Comparison of ENCODE assay signal across 21 cellular contexts in the genomic region with DNA sequence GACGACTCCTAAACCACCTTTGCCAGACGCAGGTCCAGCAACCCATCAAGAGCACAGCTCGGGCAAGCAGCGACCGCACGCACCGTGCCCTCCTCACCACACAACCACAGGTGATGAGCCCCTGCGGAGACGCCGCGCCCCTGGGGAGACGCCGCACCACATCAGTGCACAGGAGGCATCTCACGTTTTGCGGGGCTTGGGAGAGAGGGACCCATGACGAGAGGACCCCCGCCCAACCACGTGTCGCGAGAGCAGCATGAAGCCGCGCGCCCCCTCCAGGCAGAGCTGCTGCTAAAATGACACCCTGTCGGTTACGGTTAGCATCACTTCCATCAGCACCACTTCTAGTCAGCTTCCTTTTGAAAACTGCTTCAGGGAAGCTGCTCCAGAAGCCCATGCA. TPM values are rescaled to one million over a fixed set of nuclear protein-coding genes. Genes with fewer than 3 reads are reported as not detected.
A peak's percentile ranks its signal among the peaks of the same experiment; 100 is the strongest.
DNase-seq lines count a peak whose midpoint lies in the region; ATAC-seq, FAIRE-seq and TF ChIP-seq lines count a peak whose summit lies in the region.
"Had no signal": no experiment of that assay in that cellular context is flagged by ENCODE, and none has a peak within 500 bp of the region (broad histone marks: within the 10 kb centered on the region; RNA-seq: fewer than 3 reads in every experiment).

No MANE protein-coding gene starts in this region.

- TF ChIP-seq POLR2A in HepG2 (IDR thresholded peaks at IDR 0.05; ENCODE audit: insufficient read depth in 1 of 2, low read depth in 2 of 2, low read length in 2 of 2) (no peak), right lobe of liver (IDR thresholded peaks at IDR 0.05) (no peak)

- ATAC-seq in HepG2 (no peak; the same call in 2 of the 3 replicates), right lobe of liver (no peak), GM19455 (IDR thresholded peaks at IDR 0.05; ENCODE audit: unreplicated experiment) (no peak), GM21447 (IDR thresholded peaks at IDR 0.05; ENCODE audit: unreplicated experiment) (no peak)

- no peak overlapping the region for H3K4ac ChIP-seq in neuronal stem cell (ENCODE audit: low read length)

- H3K27me3 ChIP-seq in HepG2 (ENCODE audit: control insufficient read depth in 1 of 2, insufficient read depth in 2 of 2, low read length in 2 of 2) = no peaks in the 10 kb centered on the region
- no peaks in the 10 kb centered on the region for H3K27me3 ChIP-seq in right lobe of liver
- no peaks in the 10 kb centered on the region for H3K27me3 ChIP-seq in neuronal stem cell (ENCODE audit: control insufficient read depth in 3 of 3, insufficient read depth in 3 of 3, low read depth in 1 of 3, low read length in 3 of 3)
- H3K27me3 ChIP-seq in Caco-2 (replicated peaks; ENCODE audit: control insufficient read depth, insufficient read depth, low read length) = no peaks in the 10 kb centered on the region

- H3K36me3 Mint-ChIP-seq in immature natural killer cell = peaks cover 23 to 53% (median 33%) of the 10 kb centered on the region in 3 donors
- H3K36me3 Mint-ChIP-seq in Caco-2 (ENCODE audit: insufficient read depth, unreplicated experiment) = peaks cover 92% of the 10 kb centered on the region

- peaks cover 12% of the 10 kb centered on the region for H3K79me1 ChIP-seq in neuronal stem cell (ENCODE audit: low read depth, low read length)

- H2BK12ac ChIP-seq in neuronal stem cell (ENCODE audit: low read length) = peak overlapping the region; percentile 78

- H3K14ac ChIP-seq in neuronal stem cell (ENCODE audit: low read length) = no peak overlapping the region

- peaks cover 10 to 28% (median 25%) of the 10 kb centered on the region in 3 donors for H3K27me3 Mint-ChIP-seq in immature natural killer cell (ENCODE audit: low read depth in 3 of 3)
- no peaks in the 10 kb centered on the region for H3K27me3 Mint-ChIP-seq in Caco-2 (ENCODE audit: insufficient read depth, unreplicated experiment)
- H3K27me3 Mint-ChIP-seq: B cell; CD4-positive, alpha-beta memory T cell had no signal

- H3K9ac ChIP-seq in HepG2 (ENCODE audit: insufficient read depth, low read depth, low read length) (no peak overlapping the region), neuronal stem cell (ENCODE audit: low read depth, low read length, poor library complexity) (no peak overlapping the region)

- no peak for TF ChIP-seq CTCF in HepG2 (CRISPR knock-in tag; IDR thresholded peaks at IDR 0.05)
- TF ChIP-seq CTCF in right lobe of liver (IDR thresholded peaks at IDR 0.05) = no peak
- TF ChIP-seq CTCF in Caco-2 (IDR thresholded peaks at IDR 0.05; ENCODE audit: insufficient read depth in 1 of 2, low read depth in 1 of 2, low read length in 1 of 2, severe bottlenecking in 1 of 2, unreplicated experiment in 1 of 2) = no peak

- no peak for FAIRE-seq in HepG2 (lab: Jason Lieb, UNC)
- FAIRE-seq: A204.1, G401.6, GM12892, H54 had no signal

- H3K9me3 Mint-ChIP-seq in immature natural killer cell (no peaks in the 10 kb centered on the region), Caco-2 (ENCODE audit: unreplicated experiment) (no peaks in the 10 kb centered on the region)
- H3K9me3 Mint-ChIP-seq: CD4-positive, alpha-beta memory T cell; HFFc6 had no signal

- H3K27ac ChIP-seq in HepG2 (ENCODE audit: extremely low read length, insufficient read depth, low read length) (no peak overlapping the region), right lobe of liver (no peak overlapping the region), neuronal stem cell (replicated peaks; ENCODE audit: low read length) (no peak overlapping the region)
- H3K27ac ChIP-seq: 22Rv1 had no signal

- in situ Hi-C loops in HepG2 (cut with HindIII; ENCODE audit: extremely low pct_ligation_motif_present, low pct_unique_long_range_greater_than_20kb) = no loop called here

- no TSS peak for BruUV-seq in HepG2 (replicated peaks; lab: Mats Ljungman, UMichigan)
- BruUV-seq in Caco-2 (replicated peaks; lab: Mats Ljungman, UMichigan) = no TSS peak

- H4K8ac ChIP-seq in neuronal stem cell (ENCODE audit: low read depth, low read length) = no peak overlapping the region

- H3K27ac Mint-ChIP-seq in immature natural killer cell (peak overlapping the region in 4 of 6 donors; percentile 53 to 83 (median 78)), Caco-2 (ENCODE audit: unreplicated experiment) (no peak overlapping the region)
- H3K27ac Mint-ChIP-seq: B cell; CD4-positive, alpha-beta memory T cell; HFFc6 had no signal

- TF ChIP-seq EP300 in HepG2 (IDR thresholded peaks at IDR 0.05; ENCODE audit: low read depth in 2 of 2, low read length in 2 of 2) (no peak), HepG2 (CRISPR knock-in tag; IDR thresholded peaks at IDR 0.05; ENCODE audit: borderline replicate concordance) (no peak)

- H3K4me1 ChIP-seq in HepG2 (ENCODE audit: insufficient read depth, low read length) (peaks cover 14% of the 10 kb centered on the region), right lobe of liver (no peaks in the 10 kb centered on the region), neuronal stem cell (ENCODE audit: control insufficient read depth in 2 of 2, insufficient read depth in 1 of 2, low read depth in 1 of 2, low read length in 2 of 2) (peaks cover 6 to 11% of the 10 kb centered on the region in 2 donors), Caco-2 (no peaks in the 10 kb centered on the region)
- H3K4me1 ChIP-seq: HAP-1 had no signal

- H4K20me1 ChIP-seq in HepG2 (ENCODE audit: insufficient read depth, low read length) = peaks cover 3% of the 10 kb centered on the region; the same call in 1 of the 2 replicates

- H3K79me2 ChIP-seq in HepG2 (ENCODE audit: insufficient read depth, low read length) = no peaks in the 10 kb centered on the region

- H3K36me3 ChIP-seq in HepG2 (replicated peaks in 1 of 2; ENCODE audit: control insufficient read depth in 1 of 2, insufficient read depth in 2 of 2, low read length in 2 of 2) (peaks cover 22 to 52% of the 10 kb centered on the region in 2 experiments), right lobe of liver (no peaks in the 10 kb centered on the region), neuronal stem cell (replicated peaks in 1 of 2; ENCODE audit: control insufficient read depth in 2 of 2, insufficient read depth in 2 of 2, low read length in 2 of 2) (peaks cover 14 to 70% of the 10 kb centered on the region in 2 donors), Caco-2 (ENCODE audit: control insufficient read depth, insufficient read depth, low read length) (peaks cover 3% of the 10 kb centered on the region)

- DNase-seq in HepG2 (ENCODE audit: low spot score) = no peak
- DNase-seq in right lobe of liver = no peak
- DNase-seq in immature natural killer cell = no peak
- no peak for DNase-seq in neuronal stem cell (ENCODE audit: low spot score)
- DNase-seq in Caco-2 = no peak
- DNase-seq: C1 segment of cervical spinal cord; CD4-positive, alpha-beta memory T cell; COR-L47; DMS153; DND-41; GOT3; HFFc6 had no signal

- no peak overlapping the region for H2BK120ac ChIP-seq in neuronal stem cell (ENCODE audit: low read depth, low read length)

- intact Hi-C loops in HepG2 (cut with micrococcal nuclease; ENCODE audit: unreplicated experiment) (no loop called here), right lobe of liver (cut with DNase I) (no loop called here), Caco-2 (cut with micrococcal nuclease; ENCODE audit: unreplicated experiment) (no loop called here)

- H3K4me2 ChIP-seq in HepG2 (ENCODE audit: low read depth, low read length) = no peak overlapping the region
- no peak overlapping the region for H3K4me2 ChIP-seq in neuronal stem cell (ENCODE audit: insufficient read depth, low read length, poor library complexity, severe bottlenecking)

- no peak overlapping the region for H2BK15ac ChIP-seq in neuronal stem cell (ENCODE audit: low read length)

- H3K9me3 ChIP-seq in HepG2 (ENCODE audit: low read length) (no peaks in the 10 kb centered on the region), right lobe of liver (no peaks in the 10 kb centered on the region), neuronal stem cell (replicated peaks in 1 of 2; ENCODE audit: control insufficient read depth in 2 of 2, insufficient read depth in 1 of 2, low read depth in 1 of 2, low read length in 2 of 2) (peaks cover 0 to 5% of the 10 kb centered on the region in 2 donors), Caco-2 (no peaks in the 10 kb centered on the region)
- H3K9me3 ChIP-seq: HAP-1 had no signal

- CTCF ChIA-PET in HepG2 (lab: Yijun Ruan, JAX; ENCODE audit: low intra/inter-chr PET ratio, low total read pairs) = no interaction called here
- CTCF ChIA-PET in Caco-2 (lab: Charles Lee) = no interaction called here

- no peak overlapping the region for H4K91ac ChIP-seq in neuronal stem cell (ENCODE audit: low read depth, low read length, poor library complexity)

- H3K4me3 ChIP-seq in HepG2 (replicated peaks in 1 of 3; ENCODE audit: insufficient read depth in 1 of 3, low read depth in 2 of 3, low read length in 3 of 3) = no peak overlapping the region
- no peak overlapping the region for H3K4me3 ChIP-seq in right lobe of liver
- H3K4me3 ChIP-seq in neuronal stem cell (ENCODE audit: low read length in 2 of 2) = peak overlapping the region in 1 of 2 donors; percentile 51
- H3K4me3 ChIP-seq in Caco-2 (ENCODE audit: low read depth, low read length) = no peak overlapping the region
- H3K4me3 ChIP-seq: HAP-1 had no signal

- WGBS in HepG2 (ENCODE audit: low lambda C conversion rate) = 97% methylated on average over 17 of the region's 25 CpGs
- 100% methylated on average over 7 of the region's 25 CpGs for WGBS in right lobe of liver (ENCODE audit: insufficient coverage, low coverage, low lambda C conversion rate, missing lambda C conversion rate)
- no CpG with 5 or more reads among the region's 25 CpGs for WGBS in neuronal stem cell (ENCODE audit: extremely low coverage in 2 of 2, insufficient read length in 2 of 2, insufficient replicate concordance in 1 of 2), 2 donors

- no peak overlapping the region for H2BK5ac ChIP-seq in neuronal stem cell (ENCODE audit: low read length)

- no peak overlapping the region for H3K18ac ChIP-seq in neuronal stem cell (ENCODE audit: low read length)

- no peak overlapping the region for H2AK5ac ChIP-seq in neuronal stem cell (ENCODE audit: low read depth, low read length)

- H3K4me1 Mint-ChIP-seq in immature natural killer cell = peaks cover 74 to 76% of the 10 kb centered on the region in 2 donors
- no peaks in the 10 kb centered on the region for H3K4me1 Mint-ChIP-seq in Caco-2 (ENCODE audit: low read depth, unreplicated experiment)

- no peak overlapping the region for H3K4me3 Mint-ChIP-seq in immature natural killer cell
- H3K4me3 Mint-ChIP-seq in Caco-2 (ENCODE audit: unreplicated experiment) = no peak overlapping the region
- H3K4me3 Mint-ChIP-seq: B cell; CD4-positive, alpha-beta memory T cell; HFFc6 had no signal

- POLR2A ChIA-PET in HepG2 (lab: Yijun Ruan, JAX) = no interaction called here
- POLR2A ChIA-PET in Caco-2 (lab: Charles Lee) = no interaction called here

- no peak for TF ChIP-seq RAD21 in HepG2 (CRISPR knock-in tag; IDR thresholded peaks at IDR 0.05)

- H2AFZ ChIP-seq in HepG2 (ENCODE audit: low read length) (no peak overlapping the region), neuronal stem cell (ENCODE audit: low read length) (no peak overlapping the region)

- no peak overlapping the region for H3K23ac ChIP-seq in neuronal stem cell (ENCODE audit: low read depth, low read length, poor library complexity)

RNA-seq across cellular contexts. Expression of a gene that starts 45.4 kb away (rescaled TPM):
- total RNA-seq in HepG2 (2016; rRNA removed; fragmentation: Illumina TruSeq; extraction: Trizol) (26.7 and 31.8 TPM in 2 replicates), right lobe of liver (10 to 100 TPM; 11.6 to 22.7 (median 14.4) TPM), Caco-2 (2022) (116 and 117 TPM in 2 replicates)
- 19.6 and 21.0 TPM in 2 replicates for total RNA-seq in HepG2 (2016; cell fraction: cytosol; rRNA removed; fragmentation: Illumina TruSeq; extraction: Trizol; ENCODE audit: low read depth)
- total RNA-seq in HepG2 (2016; cell fraction: insoluble cytoplasmic fraction; rRNA removed; fragmentation: Illumina TruSeq; extraction: Trizol) = 27.2 and 34.0 TPM in 2 replicates
- 12.7 and 13.0 TPM in 2 replicates for total RNA-seq in HepG2 (2016; cell fraction: membrane; rRNA removed; fragmentation: Illumina TruSeq; extraction: Trizol)
- total RNA-seq in HepG2 (2016; cell fraction: nucleus; rRNA removed; fragmentation: Illumina TruSeq; extraction: Trizol) = 35.2 and 38.5 TPM in 2 replicates
- polyA plus RNA-seq in HepG2 (2011; rRNA removed) (18.7 and 22.7 TPM in 2 replicates), immature natural killer cell (10 to 100 TPM; 52.0 to 70.0 (median 61.0) TPM)
- polyA plus RNA-seq in HepG2 (2011; cell fraction: cytosol; rRNA removed) = 8.9 and 14.1 TPM in 2 replicates
- polyA plus RNA-seq in HepG2 (2011; cell fraction: nucleus; rRNA removed) = 122 TPM in 2 replicates
- polyA plus RNA-seq in HepG2 (2012) = 24.2 and 33.3 TPM in 2 replicates
- polyA plus RNA-seq in HepG2 (2016; cell fraction: cytosol; fragmentation: Illumina TruSeq; extraction: Trizol; ENCODE audit: low read depth) = 3.6 TPM in 2 replicates
- 25.4 and 27.5 TPM in 2 replicates for polyA plus RNA-seq in HepG2 (2016; cell fraction: insoluble cytoplasmic fraction; fragmentation: Illumina TruSeq; extraction: Trizol; ENCODE audit: low read depth)
- 6.5 and 8.9 TPM in 2 replicates for polyA plus RNA-seq in HepG2 (2016; cell fraction: membrane; fragmentation: Illumina TruSeq; extraction: Trizol; ENCODE audit: low read depth)
- polyA plus RNA-seq in HepG2 (2016; cell fraction: nucleus; fragmentation: Illumina TruSeq; extraction: Trizol; ENCODE audit: insufficient read depth, low read depth) = 82.6 and 96.2 TPM in 2 replicates
- 24.4 and 42.1 TPM in 2 replicates for polyA minus RNA-seq in HepG2 (2011; rRNA and poly(A)+ RNA removed; ENCODE audit: low replicate concordance)
- polyA minus RNA-seq in HepG2 (2011; cell fraction: cytosol; rRNA and poly(A)+ RNA removed) = 8.9 and 11.7 TPM in 2 replicates
- 42.6 and 46.6 TPM in 2 replicates for polyA minus RNA-seq in HepG2 (2011; cell fraction: nucleus; rRNA and poly(A)+ RNA removed)
- 15.3 TPM for polyA plus RNA-seq in neuronal stem cell (2013, experiment 1 of 2)
- 15.0 TPM for polyA plus RNA-seq in neuronal stem cell (2013, experiment 2 of 2)
